ENCODE assay signal across 15 cellular contexts in the genomic region with DNA sequence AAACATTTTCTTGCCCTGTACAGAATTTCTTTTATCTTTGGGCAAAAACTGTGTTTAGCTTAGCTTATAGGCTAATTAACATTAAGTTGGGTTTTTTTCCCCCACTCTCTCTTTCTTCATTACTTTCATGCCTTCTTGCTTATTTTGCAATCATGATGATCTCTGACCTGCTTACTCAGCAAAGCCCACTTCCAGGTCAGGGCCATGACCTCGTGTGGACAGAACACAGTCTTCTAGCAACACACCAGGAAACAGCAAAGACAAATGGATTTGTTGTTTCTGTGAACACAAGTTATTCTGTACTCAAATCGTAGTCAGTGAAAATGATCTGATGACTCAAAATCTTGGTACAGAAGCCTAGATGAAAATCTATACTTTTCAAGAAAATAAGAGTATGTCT.
DNase-seq lines count a peak whose midpoint lies in the region; ATAC-seq, FAIRE-seq and TF ChIP-seq lines count a peak whose summit lies in the region.
"Had no signal": no experiment of that assay in that cellular context is flagged by ENCODE, and none has a peak within 500 bp of the region (broad histone marks: within the 10 kb centered on the region; RNA-seq: fewer than 3 reads in every experiment).

No MANE protein-coding gene starts in this region.

- POLR2A ChIA-PET in A549 (lab: Yijun Ruan, JAX): no interaction called here
- POLR2A ChIA-PET in endothelial cell of umbilical vein (lab: Charles Lee): no interaction called here

- H3K27ac ChIP-seq in A549 (no peak overlapping the region), endothelial cell of umbilical vein (ENCODE audit: insufficient read depth, low read depth, low read length) (no peak overlapping the region)
- H3K27ac ChIP-seq: skin epidermis had no signal

- H3K36me3 ChIP-seq in endothelial cell of umbilical vein (ENCODE audit: control insufficient read depth in 2 of 2, extremely low read depth in 1 of 2, insufficient read depth in 2 of 2, low read length in 2 of 2): no peaks in the 10 kb centered on the region
- H3K36me3 ChIP-seq in mucosa of descending colon (ENCODE audit: low read depth): no peaks in the 10 kb centered on the region

- dilution Hi-C loops in endothelial cell of umbilical vein (cut with MboI; ENCODE audit: extremely low pct_ligation_motif_present, low sequenced_read_pairs): no loop called here

- H3K4me3 ChIP-seq in A549 (no peak overlapping the region), NB4 (ENCODE audit: low read depth, low read length) (no peak overlapping the region), endothelial cell of umbilical vein (replicated peaks in 1 of 3; ENCODE audit: insufficient read depth in 1 of 3, low read depth in 1 of 3, low read length in 3 of 3) (peak overlapping the region in 1 of 3 experiments; percentile 8), mucosa of descending colon (no peak overlapping the region)
- H3K4me3 ChIP-seq: skin epidermis had no signal

- TF ChIP-seq RAD21 in A549 (conservative IDR thresholded peaks at IDR 0.05 in 1 of 2, IDR thresholded peaks at IDR 0.05 in 1 of 2): no peak

- TF ChIP-seq CTCF in A549 (IDR thresholded peaks at IDR 0.05) (no peak), NB4 (IDR thresholded peaks at IDR 0.05; ENCODE audit: low read depth, low read length) (no peak), endothelial cell of umbilical vein (IDR thresholded peaks at IDR 0.05; ENCODE audit: extremely low read depth in 1 of 2, insufficient read depth in 1 of 2, low read depth in 1 of 2, low read length in 2 of 2) (no peak), mucosa of descending colon (IDR thresholded peaks at IDR 0.05) (no peak), GM13977 (IDR thresholded peaks at IDR 0.05; ENCODE audit: extremely low read depth, insufficient read depth, missing control alignments) (no peak)

- 34% methylated on average over 2 of the region's 2 CpGs for WGBS in A549 (ENCODE audit: missing lambda C conversion rate)

- H3K9me3 ChIP-seq in A549: no peaks in the 10 kb centered on the region
- no peaks in the 10 kb centered on the region for H3K9me3 ChIP-seq in endothelial cell of umbilical vein (replicated peaks; ENCODE audit: control insufficient read depth, insufficient read depth, low read length)
- no peaks in the 10 kb centered on the region for H3K9me3 ChIP-seq in mucosa of descending colon
- H3K9me3 ChIP-seq: Caco-2 had no signal

- BruUV-seq in endothelial cell of umbilical vein (replicated peaks; lab: Mats Ljungman, UMichigan): no TSS peak

- H3K4me2 ChIP-seq in A549 (0 out of 3 replicates have a peak overlapping the region, but pooled peaks have one; percentile 10), endothelial cell of umbilical vein (ENCODE audit: insufficient read depth, low read length) (peak overlapping the region; percentile 71)

- peaks cover 16% of the 10 kb centered on the region; the same call in 2 of the 3 replicates for H3K4me1 ChIP-seq in A549
- H3K4me1 ChIP-seq in endothelial cell of umbilical vein (ENCODE audit: control insufficient read depth, extremely low read depth, insufficient read depth, low read length): peaks cover 13% of the 10 kb centered on the region
- H3K4me1 ChIP-seq in mucosa of descending colon (ENCODE audit: low read depth): peaks cover 6% of the 10 kb centered on the region

- H4K20me1 ChIP-seq in endothelial cell of umbilical vein (replicated peaks; ENCODE audit: control insufficient read depth, extremely low read depth, insufficient read depth, low read length): no peaks in the 10 kb centered on the region

- CTCF ChIA-PET in A549 (lab: Yijun Ruan, JAX): interaction anchor here (1.5 kb wide), 1 partner anchor 387 kb away, joined by 3 read pairs; no protein-coding TSS in a partner anchor
- CTCF ChIA-PET in endothelial cell of umbilical vein (lab: Charles Lee): interaction anchor here (1.5 to 1.9 kb wide), 3 partner anchors 10 to 114 kb away, joined by 4 to 7 read pairs (median 4); no protein-coding TSS in a partner anchor

- H2AFZ ChIP-seq in endothelial cell of umbilical vein (ENCODE audit: low read depth, low read length): no peak overlapping the region

- peak in 1 of 2 experiments; percentile 17 for DNase-seq in A549 (ENCODE audit: low read depth in 1 of 2, low spot score in 1 of 2)
- peak; percentile 21 for DNase-seq in NB4 (ENCODE audit: low read depth)
- DNase-seq in endothelial cell of umbilical vein (ENCODE audit: low read depth, low spot score): peak; percentile 46
- DNase-seq in mucosa of descending colon: no peak
- DNase-seq in GM13977 (ENCODE audit: low spot score): no peak
- DNase-seq in ACHN: no peak
- DNase-seq in CD1c-positive myeloid dendritic cell (ENCODE audit: extremely low spot score): no peak
- DNase-seq in NCI-H524 (lab: John Stamatoyannopoulos, UW): no peak
- DNase-seq: activated CD4-positive, alpha-beta T cell treated with anti-CD3 and anti-CD28 coated beads, Interleukin-2, amount 10 ng/mL, durations not matched to agents 7 days and 5 days; effector CD4-positive, alpha-beta T cell; glutamatergic neuron; natural killer cell; NCI-H446 treated with DMSO at 0.1 percent for 48 hours had no signal

- no peak for TF ChIP-seq POLR2A in A549 (IDR thresholded peaks at IDR 0.05; ENCODE audit: low read length)
- TF ChIP-seq POLR2A in NB4 (IDR thresholded peaks at IDR 0.05; ENCODE audit: extremely low read depth, insufficient read length): no peak
- no peak for TF ChIP-seq POLR2A in endothelial cell of umbilical vein (IDR thresholded peaks at IDR 0.05; ENCODE audit: low read depth, low read length)

- in situ Hi-C loops in GM13977 (cut with MboI; ENCODE audit: low pct_unique_long_range_greater_than_20kb, low sequenced_read_pairs, unreplicated experiment) (no loop called here), ACHN (cut with HindIII; ENCODE audit: low pct_ligation_motif_present, low pct_unique_long_range_greater_than_20kb, low sequenced_read_pairs) (no loop called here)

- no peaks in the 10 kb centered on the region for H3K27me3 ChIP-seq in endothelial cell of umbilical vein (ENCODE audit: control insufficient read depth in 2 of 2, insufficient read depth in 2 of 2, low read length in 2 of 2)

- H3K79me2 ChIP-seq in endothelial cell of umbilical vein (ENCODE audit: control insufficient read depth, insufficient read depth, low read length): peaks cover 11% of the 10 kb centered on the region

- no peaks in the 10 kb centered on the region for H3K9me1 ChIP-seq in endothelial cell of umbilical vein (replicated peaks; ENCODE audit: control insufficient read depth, extremely low read depth, insufficient read depth, low read length)

- ATAC-seq in A549 (no peak), mucosa of descending colon (peak; percentile 32)
- ATAC-seq: natural killer cell had no signal

- FAIRE-seq in A549 (lab: Jason Lieb, UNC) (no peak), endothelial cell of umbilical vein (lab: Jason Lieb, UNC) (peak; percentile 59)

- intact Hi-C loops in endothelial cell of umbilical vein (cut with micrococcal nuclease) (no loop called here), mucosa of descending colon (cut with DNase I, micrococcal nuclease) (no loop called here)

- no peak for TF ChIP-seq EP300 in A549 (IDR thresholded peaks at IDR 0.05)

- no peak overlapping the region for H3K9ac ChIP-seq in endothelial cell of umbilical vein (replicated peaks; ENCODE audit: extremely low read depth, insufficient read depth, low read length)

TF ChIP-seq in A549, 52 proteins besides CTCF, POLR2A, EP300 and RAD21:
- peak in 1 of 2 experiments; percentile 13; a peak in 1 of 4 replicates for TF ChIP-seq CEBPB (IDR thresholded peaks at IDR 0.05)
- no peak for TF ChIP-seq PHF8 (IDR thresholded peaks at IDR 0.05; ENCODE audit: borderline replicate concordance, low read depth)
- no peak for TF ChIP-seq BHLHE40 (IDR thresholded peaks at IDR 0.05; ENCODE audit: low read depth, low read length)
- TF ChIP-seq MAFK (IDR thresholded peaks at IDR 0.05; ENCODE audit: partially characterized antibody): peak; percentile 77

TF ChIP-seq in endothelial cell of umbilical vein, 7 proteins besides CTCF, POLR2A, EP300 and RAD21:
- TF ChIP-seq MAX (IDR thresholded peaks at IDR 0.05; ENCODE audit: insufficient read depth, insufficient read length) (no peak), GATA2 (IDR thresholded peaks at IDR 0.05; ENCODE audit: insufficient read depth, insufficient read length, low read depth, low read length) (peak; percentile 65), MYC (IDR thresholded peaks at IDR 0.05; ENCODE audit: low read depth, low read length) (no peak), FOS (IDR thresholded peaks at IDR 0.05; ENCODE audit: borderline replicate concordance, insufficient read depth, low read length) (peak; percentile 31), POLR2AphosphoS5 (IDR thresholded peaks at IDR 0.05; ENCODE audit: insufficient read depth, low read depth, low read length) (no peak)

Comparison
In these comparisons a context has a peak if more than half of its experiments do, and no peak if none do; other contexts are left out.
1. DNase-seq: peak in NB4 (single experiment) and endothelial cell of umbilical vein (single experiment); none in mucosa of descending colon (0 of 3), GM13977 (single experiment), ACHN (single experiment), CD1c-positive myeloid dendritic cell (single experiment) and NCI-H524 (0 of 2).